In the genomic region with DNA sequence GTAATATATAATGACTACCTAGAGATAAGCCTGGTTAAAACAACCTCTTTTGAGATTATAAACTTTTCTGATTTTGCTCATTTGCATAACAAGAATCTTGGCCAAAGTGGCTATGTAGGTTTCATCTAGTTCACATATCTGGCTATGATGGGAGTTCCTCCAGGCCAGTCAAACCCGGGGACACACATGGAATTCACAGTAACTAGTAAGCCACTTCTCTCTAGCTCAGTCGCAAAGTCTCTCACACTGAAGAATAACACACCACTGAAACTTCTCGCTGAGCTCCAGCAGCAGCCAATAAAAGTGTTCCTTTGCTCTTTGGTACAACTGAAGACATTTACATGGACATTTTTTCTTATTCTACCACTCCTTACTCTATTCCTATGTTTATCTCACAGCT, we compare ENCODE assay signal across 1 cellular context.
TF ChIP-seq lines count a peak whose summit lies in the region.

No MANE protein-coding gene starts in this region.

TF ChIP-seq in K562, 482 proteins besides CTCF, POLR2A, EP300 and RAD21:
- TF ChIP-seq TGIF2 (CRISPR knock-in tag; IDR thresholded peaks at IDR 0.05) = no peak
- TF ChIP-seq, protein P1, sequence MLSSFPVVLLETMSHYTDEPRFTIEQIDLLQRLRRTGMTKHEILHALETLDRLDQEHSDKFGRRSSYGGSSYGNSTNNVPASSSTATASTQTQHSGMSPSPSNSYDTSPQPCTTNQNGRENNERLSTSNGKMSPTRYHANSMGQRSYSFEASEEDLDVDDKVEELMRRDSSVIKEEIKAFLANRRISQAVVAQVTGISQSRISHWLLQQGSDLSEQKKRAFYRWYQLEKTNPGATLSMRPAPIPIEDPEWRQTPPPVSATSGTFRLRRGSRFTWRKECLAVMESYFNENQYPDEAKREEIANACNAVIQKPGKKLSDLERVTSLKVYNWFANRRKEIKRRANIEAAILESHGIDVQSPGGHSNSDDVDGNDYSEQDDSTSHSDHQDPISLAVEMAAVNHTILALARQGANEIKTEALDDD (IDR thresholded peaks at IDR 0.05) = peak; percentile 64
- TF ChIP-seq MEF2D (tag; conservative IDR thresholded peaks at IDR 0.05; ENCODE audit: low read depth) = no peak
